In genomic region chr11:111851636-111852035, GRCh38 we compare ENCODE assay signal across 9 cellular contexts. TPM values are rescaled to one million over a fixed set of nuclear protein-coding genes. Genes with fewer than 3 reads are reported as not detected.
DNase-seq lines count a peak whose midpoint lies in the region; FAIRE-seq and TF ChIP-seq lines count a peak whose summit lies in the region.
"Had no signal": no experiment of that assay in that cellular context is flagged by ENCODE, and none has a peak within 500 bp of the region (broad histone marks: within the 10 kb centered on the region; RNA-seq: fewer than 3 reads in every experiment).

No MANE protein-coding gene starts in this region.

- peak; percentile 11 for DNase-seq in RPMI7951 (ENCODE audit: low read depth)
- peak; percentile 24 for DNase-seq in fibroblast of gingiva (ENCODE audit: low read depth)
- DNase-seq in activated CD4-positive, alpha-beta T cell treated with anti-CD3 and anti-CD28 coated beads for 48 hours = no peak
- DNase-seq in inferior parietal cortex (ENCODE audit: extremely low spot score) = no peak
- DNase-seq in cerebellum (ENCODE audit: low spot score) = no peak
- DNase-seq in activated CD4-positive, alpha-beta T cell treated with anti-CD3 and anti-CD28 coated beads, Interleukin-2, amount 50 U/mL, for 48 hours = no peak
- DNase-seq: stimulated activated naive CD8-positive, alpha-beta T cell treated with anti-CD3 and anti-CD28 coated beads, Interleukin-15, Interleukin-2, amounts not matched to agents 100 U/mL and 50 U/mL, for 24 hours had no signal

- TF ChIP-seq CTCF in GM12873 (IDR thresholded peaks at IDR 0.05; ENCODE audit: insufficient read depth, low read depth, low read length, missing control alignments) = peak; percentile 31

- peak; percentile 82 for FAIRE-seq in A204.1 (lab: Jason Lieb, UNC)

RNA-seq across cellular contexts. Expression of gene ALG9, which starts 19.7 kb away (rescaled TPM):
- total RNA-seq in RPMI7951 (2014; rRNA removed; shearing (Covaris generic)) = 33.5 and 34.8 TPM in 2 replicates
- total RNA-seq in cerebellum = 80.4 TPM

RNA-seq across cellular contexts. Expression of gene FDXACB1, which starts 27.3 kb away (rescaled TPM):
- total RNA-seq in RPMI7951 (2014; rRNA removed; shearing (Covaris generic)) = 4.7 and 6.0 TPM in 2 replicates
- 5.2 TPM for total RNA-seq in cerebellum

RNA-seq across cellular contexts. Expression of gene CFAP68, which starts 27.7 kb away (rescaled TPM):
- total RNA-seq in RPMI7951 (2014; rRNA removed; shearing (Covaris generic)) = 27.9 and 43.3 TPM in 2 replicates
- 13.2 TPM for total RNA-seq in cerebellum

RNA-seq across cellular contexts. Expression of gene CRYAB, which starts 59.9 kb away (rescaled TPM):
- 0.29 TPM in 1 of 2 replicates, not detected in the other for total RNA-seq in RPMI7951 (2014; rRNA removed; shearing (Covaris generic))
- 6.0 TPM for total RNA-seq in cerebellum

Comparison
In these comparisons a context has a peak if more than half of its experiments do, and no peak if none do; other contexts are left out.
1. DNase-seq: peak in RPMI7951 (single experiment) and fibroblast of gingiva (single experiment); none in activated CD4-positive, alpha-beta T cell treated with anti-CD3 and anti-CD28 coated beads for 48 hours (single experiment), inferior parietal cortex (single experiment), cerebellum (single experiment) and activated CD4-positive, alpha-beta T cell treated with anti-CD3 and anti-CD28 coated beads, Interleukin-2, amount 50 U/mL, for 48 hours (0 of 2).